13 cellular contexts compared by ENCODE assay signal in genomic region chr14:94747153-94747552, GRCh38. TPM values are rescaled to one million over a fixed set of nuclear protein-coding genes. Genes with fewer than 3 reads are reported as not detected.
"Had no signal": no experiment of that assay in that cellular context is flagged by ENCODE, and none has a peak within 500 bp of the region (broad histone marks: within the 10 kb centered on the region; RNA-seq: fewer than 3 reads in every experiment).

No MANE protein-coding gene starts in this region.

RNA-seq across cellular contexts. Expression of gene GSC, which starts 22.8 kb away (rescaled TPM):
- total RNA-seq: activated naive CD4-positive, alpha-beta T cell treated with anti-CD3 and anti-CD28 coated beads for 36 hours; activated naive CD4-positive, alpha-beta T cell treated with anti-CD3 and anti-CD28 coated beads, Interleukin-2, amount 50 U/mL, for 72 hours; activated naive CD8-positive, alpha-beta T cell treated with anti-CD3 and anti-CD28 coated beads for 36 hours; activated naive CD8-positive, alpha-beta T cell treated with anti-CD3 and anti-CD28 coated beads, Interleukin-2, amount 10 ng/mL, durations not matched to agents 7 days and 5 days; activated T-cell treated with anti-CD3 and anti-CD28 coated beads, Interleukin-2, amount 50 U/mL, for 4 hours; activated T-helper 1 cell treated with anti-CD3 and anti-CD28 coated beads, Interleukin-12 subunit alpha, Interleukin-12 subunit beta, Interleukin-2, Interleukin-4 antibody, amounts not matched to agents 30 ng/mL and 10 ng/mL and 1 ng/mL, durations not matched to agents 14 hours and 24 hours and 36 hours; activated T-helper 17 cell treated with anti-CD3 and anti-CD28 coated beads, Interleukin-2, amount 50 U/mL, for 72 hours; activated T-helper 2 cell treated with anti-CD3 and anti-CD28 coated beads, Interferon-gamma antibody, Interleukin-2, Interleukin-4, amounts not matched to agents 10 μg/mL and 5 μg/mL and 100 μg/mL, durations not matched to agents 14 hours and 24 hours and 36 hours; ascending aorta; astrocyte; bronchial epithelial cell; cerebellum had no signal
- polyA plus RNA-seq: aorta had no signal
